ENCODE assay signal across 12 cellular contexts in the genomic region with DNA sequence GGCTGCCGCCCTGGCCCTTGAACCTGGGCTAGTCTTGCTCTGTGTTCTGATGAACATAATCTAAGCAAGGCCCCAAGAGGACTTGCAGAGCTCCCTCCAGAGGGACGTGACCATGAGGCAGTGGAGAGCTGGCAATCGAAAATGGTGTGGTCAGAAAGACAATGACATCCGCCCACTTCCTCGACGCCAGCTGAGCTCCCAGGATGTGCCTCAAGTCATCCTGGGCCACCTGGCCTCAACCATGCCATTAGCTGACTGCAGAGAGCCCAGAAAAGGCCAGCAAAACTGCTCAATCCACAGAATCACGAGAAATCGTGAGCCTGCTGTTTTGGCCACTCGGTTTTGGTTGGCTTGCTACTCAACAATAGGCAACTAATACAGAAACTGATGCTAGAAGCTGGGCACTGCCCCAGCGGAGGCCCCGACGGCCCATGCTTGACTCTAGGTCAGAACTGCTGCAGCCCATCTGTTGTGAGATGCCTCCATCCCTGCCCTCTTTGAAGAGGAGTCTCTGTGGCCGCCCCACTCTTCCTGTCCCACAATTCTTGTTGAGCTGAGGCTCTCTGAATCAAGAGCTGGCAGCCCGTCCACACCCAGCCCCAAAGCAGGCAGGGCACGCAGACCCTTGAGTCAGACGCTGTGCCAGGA. TPM values are rescaled to one million over a fixed set of nuclear protein-coding genes. Genes with fewer than 3 reads are reported as not detected.
DNase-seq lines count a peak whose midpoint lies in the region; ATAC-seq and TF ChIP-seq lines count a peak whose summit lies in the region.
"Had no signal": no experiment of that assay in that cellular context is flagged by ENCODE, and none has a peak within 500 bp of the region (broad histone marks: within the 10 kb centered on the region; RNA-seq: fewer than 3 reads in every experiment).

No MANE protein-coding gene starts in this region.

- POLR2A ChIA-PET in Caco-2 (lab: Charles Lee) = no interaction called here

- no peak for TF ChIP-seq POLR2A in upper lobe of left lung (IDR thresholded peaks at IDR 0.05)

- no peak for TF ChIP-seq EP300 in upper lobe of left lung (IDR thresholded peaks at IDR 0.05)

- H3K36me3 Mint-ChIP-seq in Caco-2 (ENCODE audit: insufficient read depth, unreplicated experiment) = peaks cover 56% of the 10 kb centered on the region
- peaks cover 20% of the 10 kb centered on the region for H3K36me3 Mint-ChIP-seq in activated naive CD8-positive, alpha-beta T cell treated with anti-CD3 and anti-CD28 coated beads for 36 hours
- H3K36me3 Mint-ChIP-seq in endothelial cell (ENCODE audit: low read depth, unreplicated experiment) = no peaks in the 10 kb centered on the region

- no peaks in the 10 kb centered on the region for H3K9me3 Mint-ChIP-seq in Caco-2 (ENCODE audit: unreplicated experiment)
- H3K9me3 Mint-ChIP-seq in activated naive CD8-positive, alpha-beta T cell treated with anti-CD3 and anti-CD28 coated beads for 36 hours = no peaks in the 10 kb centered on the region
- H3K9me3 Mint-ChIP-seq in endothelial cell (ENCODE audit: unreplicated experiment) = no peaks in the 10 kb centered on the region

- peak overlapping the region; percentile 38 for H3K27ac Mint-ChIP-seq in Caco-2 (ENCODE audit: unreplicated experiment)
- H3K27ac Mint-ChIP-seq in activated naive CD8-positive, alpha-beta T cell treated with anti-CD3 and anti-CD28 coated beads for 36 hours = peak overlapping the region; percentile 28
- no peak overlapping the region for H3K27ac Mint-ChIP-seq in endothelial cell (ENCODE audit: unreplicated experiment)

- CTCF ChIA-PET in Caco-2 (lab: Charles Lee) = no interaction called here

- H3K27me3 ChIP-seq in Caco-2 (replicated peaks; ENCODE audit: control insufficient read depth, insufficient read depth, low read length) = no peaks in the 10 kb centered on the region
- H3K27me3 ChIP-seq in upper lobe of left lung = no peaks in the 10 kb centered on the region

- H3K4me3 ChIP-seq in Caco-2 (ENCODE audit: low read depth, low read length) = no peak overlapping the region
- no peak overlapping the region for H3K4me3 ChIP-seq in upper lobe of left lung

- DNase-seq in Caco-2 = no peak
- no peak for DNase-seq in activated naive CD8-positive, alpha-beta T cell treated with anti-CD3 and anti-CD28 coated beads for 36 hours
- no peak for DNase-seq in endothelial cell (ENCODE audit: low spot score)
- no peak for DNase-seq in NCI-H2196 (lab: John Stamatoyannopoulos, UW; ENCODE audit: unreplicated experiment)
- DNase-seq in NCI-H510A (lab: John Stamatoyannopoulos, UW) = no peak
- DNase-seq in upper lobe of left lung = no peak
- DNase-seq: H7, mammary epithelial cell, NCI-H1417 treated with DMSO at 0.1 percent for 48 hours had no signal

- no TSS peak for BruUV-seq in Caco-2 (replicated peaks; lab: Mats Ljungman, UMichigan)

- H3K9me3 ChIP-seq in Caco-2 = no peaks in the 10 kb centered on the region
- no peaks in the 10 kb centered on the region for H3K9me3 ChIP-seq in upper lobe of left lung

- H3K4me1 ChIP-seq in Caco-2 = no peaks in the 10 kb centered on the region; the same call in 1 of the 2 replicates
- H3K4me1 ChIP-seq in upper lobe of left lung = peaks cover 24 to 76% (median 43%) of the 10 kb centered on the region in 4 donors

- TF ChIP-seq CTCF in Caco-2 (IDR thresholded peaks at IDR 0.05; ENCODE audit: insufficient read depth in 1 of 2, low read depth in 1 of 2, low read length in 1 of 2, severe bottlenecking in 1 of 2, unreplicated experiment in 1 of 2) (no peak), endothelial cell (IDR thresholded peaks at IDR 0.05; ENCODE audit: unreplicated experiment) (no peak), upper lobe of left lung (IDR thresholded peaks at IDR 0.05) (no peak)

- intact Hi-C loops in Caco-2 (cut with micrococcal nuclease; ENCODE audit: unreplicated experiment) = no loop called here

- H3K4me1 Mint-ChIP-seq in Caco-2 (ENCODE audit: low read depth, unreplicated experiment) = peaks cover 29% of the 10 kb centered on the region
- peaks cover 86% of the 10 kb centered on the region for H3K4me1 Mint-ChIP-seq in activated naive CD8-positive, alpha-beta T cell treated with anti-CD3 and anti-CD28 coated beads for 36 hours
- H3K4me1 Mint-ChIP-seq in endothelial cell (ENCODE audit: unreplicated experiment) = peaks cover 42% of the 10 kb centered on the region

- peak overlapping the region in 1 of 4 donors; percentile 2 for H3K27ac ChIP-seq in upper lobe of left lung
- H3K27ac ChIP-seq: epithelial cell of prostate had no signal

- H3K4me3 Mint-ChIP-seq in Caco-2 (ENCODE audit: unreplicated experiment) = no peak overlapping the region
- no peak overlapping the region for H3K4me3 Mint-ChIP-seq in activated naive CD8-positive, alpha-beta T cell treated with anti-CD3 and anti-CD28 coated beads for 36 hours
- H3K4me3 Mint-ChIP-seq in endothelial cell (ENCODE audit: unreplicated experiment) = no peak overlapping the region

- ATAC-seq in GM19351 (IDR thresholded peaks at IDR 0.05; ENCODE audit: unreplicated experiment) = peak; percentile 75
- peak; percentile 50 for ATAC-seq in HG03045 (IDR thresholded peaks at IDR 0.05; ENCODE audit: unreplicated experiment)
- ATAC-seq in upper lobe of left lung (ENCODE audit: low FRiP score in 2 of 2) = no peak

- no peaks in the 10 kb centered on the region for H3K27me3 Mint-ChIP-seq in Caco-2 (ENCODE audit: insufficient read depth, unreplicated experiment)
- no peaks in the 10 kb centered on the region for H3K27me3 Mint-ChIP-seq in activated naive CD8-positive, alpha-beta T cell treated with anti-CD3 and anti-CD28 coated beads for 36 hours
- peaks cover 22% of the 10 kb centered on the region for H3K27me3 Mint-ChIP-seq in endothelial cell (ENCODE audit: unreplicated experiment)

- H3K36me3 ChIP-seq in Caco-2 (ENCODE audit: control insufficient read depth, insufficient read depth, low read length) (peaks cover 2% of the 10 kb centered on the region; the same call in 1 of the 2 replicates), upper lobe of left lung (no peaks in the 10 kb centered on the region)

- WGBS in upper lobe of left lung, 2 donors = 84 to 89% methylated on average over 16 of the region's 16 CpGs

RNA-seq across cellular contexts. Expression of gene STK24, which starts 53.3 kb away (rescaled TPM):
- total RNA-seq in Caco-2 (2022) (244 and 253 TPM in 2 replicates), endothelial cell (ENCODE audit: unreplicated experiment) (92.3 TPM), upper lobe of left lung (10 to 100 TPM; 51.3 to 89.8 (median 78.6) TPM)
- 100 to 1,000 TPM; 129 TPM for total RNA-seq in activated naive CD8-positive, alpha-beta T cell treated with anti-CD3 and anti-CD28 coated beads for 36 hours

Comparison
In these comparisons a context has a peak if more than half of its experiments do, and no peak if none do; other contexts are left out.
1. ATAC-seq: peak in GM19351 (single experiment) and HG03045 (single experiment); none in upper lobe of left lung (0 of 2).